12 cellular contexts compared by ENCODE assay signal in the genomic region with DNA sequence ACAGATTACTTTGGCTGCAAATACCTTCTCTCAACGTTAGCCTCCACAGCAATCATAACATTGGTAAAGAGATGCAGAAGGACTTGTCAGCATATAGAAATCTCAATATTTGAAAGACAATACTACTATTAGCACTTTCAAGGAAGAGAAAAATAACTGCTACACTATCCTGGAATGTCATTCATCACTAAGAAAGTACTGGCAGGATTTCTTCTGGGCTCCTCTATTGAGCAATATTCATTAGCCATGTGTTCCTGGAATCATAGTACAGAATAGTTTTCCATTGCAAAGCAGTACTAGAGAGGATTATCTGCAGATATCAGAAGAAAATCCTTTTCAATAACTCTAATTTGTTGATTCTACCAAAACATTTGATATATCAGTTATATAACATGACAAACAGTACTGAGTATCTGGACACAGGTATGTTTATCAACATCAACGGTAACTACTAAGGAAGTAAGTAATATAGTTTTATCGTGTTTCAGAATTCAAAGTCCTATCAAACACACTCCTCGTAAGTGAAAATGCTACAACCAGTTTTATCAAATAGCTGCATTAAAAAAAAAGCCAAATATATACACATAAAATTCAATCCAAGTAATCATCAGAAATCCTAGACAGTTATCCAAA. TPM values are rescaled to one million over a fixed set of nuclear protein-coding genes. Genes with fewer than 3 reads are reported as not detected.
DNase-seq lines count a peak whose midpoint lies in the region; ATAC-seq, FAIRE-seq and TF ChIP-seq lines count a peak whose summit lies in the region.
"Had no signal": no experiment of that assay in that cellular context is flagged by ENCODE, and none has a peak within 500 bp of the region (broad histone marks: within the 10 kb centered on the region; RNA-seq: fewer than 3 reads in every experiment).

No MANE protein-coding gene starts in this region.

- WGBS in heart left ventricle, 4 donors = 64 to 70% (median 68%) methylated on average over 4 of the region's 4 CpGs
- 56% methylated on average over 4 of the region's 4 CpGs for WGBS in liver
- 62 to 63% methylated on average over 4 of the region's 4 CpGs for whole genome bisulfite sequencing in aorta, 2 donors

- TF ChIP-seq CTCF in heart left ventricle (IDR thresholded peaks at IDR 0.05) = no peak
- no peak for TF ChIP-seq CTCF in left ventricle myocardium inferior (IDR thresholded peaks at IDR 0.05; ENCODE audit: borderline replicate concordance)
- TF ChIP-seq CTCF in epithelial cell of proximal tubule (conservative IDR thresholded peaks at IDR 0.05; ENCODE audit: low read depth, low read length) = no peak
- TF ChIP-seq CTCF in liver (IDR thresholded peaks at IDR 0.05; ENCODE audit: low read depth, low read length, missing input control) = no peak
- no peak for TF ChIP-seq CTCF in type B pancreatic cell (conservative IDR thresholded peaks at IDR 0.05)
- no peak for TF ChIP-seq CTCF in kidney (IDR thresholded peaks at IDR 0.05; ENCODE audit: borderline replicate concordance, extremely low read depth, insufficient read depth)

- H3K9me3 ChIP-seq in heart left ventricle = no peaks in the 10 kb centered on the region
- no peaks in the 10 kb centered on the region for H3K9me3 ChIP-seq in left ventricle myocardium inferior (replicated peaks)
- H3K9me3 ChIP-seq in liver (ENCODE audit: control insufficient read depth in 4 of 4, low read length in 3 of 4) = no peaks in the 10 kb centered on the region
- no peaks in the 10 kb centered on the region for H3K9me3 ChIP-seq in aorta (ENCODE audit: control insufficient read depth, low read length)
- H3K9me3 ChIP-seq in kidney (ENCODE audit: control insufficient read depth in 1 of 2, low read length in 2 of 2) = no peaks in the 10 kb centered on the region
- H3K9me3 ChIP-seq: suprapubic skin had no signal

- no peak for FAIRE-seq in kidney (lab: Jason Lieb, UNC)

- DNase-seq in heart left ventricle (no peak), left ventricle myocardium inferior (no peak), epithelial cell of proximal tubule (ENCODE audit: low read depth) (peak; percentile 19), aorta (no peak), type B pancreatic cell (ENCODE audit: extremely low spot score, unreplicated experiment) (no peak), kidney (no peak)
- DNase-seq in activated CD4-positive, alpha-beta T cell treated with anti-CD3 and anti-CD28 coated beads, Interleukin-2, amount 50 U/mL, for 4 hours = no peak
- DNase-seq: ACHN had no signal

- H3K9ac ChIP-seq in liver (ENCODE audit: low read depth in 1 of 2, low read length in 2 of 2) = no peak overlapping the region
- H3K9ac ChIP-seq in kidney (ENCODE audit: low read length in 2 of 2) = no peak overlapping the region

- peaks cover 15% of the 10 kb centered on the region for H3K4me1 Mint-ChIP-seq in type B pancreatic cell (ENCODE audit: unreplicated experiment)

- no peak for TF ChIP-seq RAD21 in liver (IDR thresholded peaks at IDR 0.05)

- H3K4me3 ChIP-seq in heart left ventricle = no peak overlapping the region
- H3K4me3 ChIP-seq in left ventricle myocardium inferior = no peak overlapping the region
- H3K4me3 ChIP-seq in epithelial cell of proximal tubule (ENCODE audit: low read depth, low read length) = no peak overlapping the region
- H3K4me3 ChIP-seq in liver (ENCODE audit: low read depth in 1 of 3, low read length in 3 of 3) = no peak overlapping the region
- no peak overlapping the region for H3K4me3 ChIP-seq in aorta (ENCODE audit: low read length in 2 of 2)
- no peak overlapping the region for H3K4me3 ChIP-seq in kidney (ENCODE audit: low read length in 2 of 2)
- H3K4me3 ChIP-seq: suprapubic skin had no signal

- no peak overlapping the region for H3K4me3 Mint-ChIP-seq in type B pancreatic cell

- H3K27me3 Mint-ChIP-seq in type B pancreatic cell = no peaks in the 10 kb centered on the region
- H3K27me3 Mint-ChIP-seq: IgD-negative memory B cell, progenitor cell of endocrine pancreas had no signal

- peaks cover 28% of the 10 kb centered on the region for H3K36me3 Mint-ChIP-seq in type B pancreatic cell

- H3K27ac ChIP-seq in heart left ventricle (no peak overlapping the region), left ventricle myocardium inferior (replicated peaks) (no peak overlapping the region), liver (ENCODE audit: low read depth in 1 of 2, low read length in 2 of 2) (peak overlapping the region in 1 of 2 donors; percentile 26), aorta (ENCODE audit: low read depth in 1 of 2, low read length in 2 of 2) (no peak overlapping the region), kidney (ENCODE audit: low read depth in 2 of 2, low read length in 2 of 2) (no peak overlapping the region)
- H3K27ac ChIP-seq: suprapubic skin had no signal

- no peaks in the 10 kb centered on the region for H3K27me3 ChIP-seq in heart left ventricle
- H3K27me3 ChIP-seq in left ventricle myocardium inferior (ENCODE audit: low read depth) = no peaks in the 10 kb centered on the region
- no peaks in the 10 kb centered on the region for H3K27me3 ChIP-seq in liver (ENCODE audit: control insufficient read depth in 4 of 4, insufficient read depth in 4 of 4, low read length in 3 of 4)
- no peaks in the 10 kb centered on the region for H3K27me3 ChIP-seq in aorta (ENCODE audit: control insufficient read depth in 1 of 2, insufficient read depth in 2 of 2, low read length in 1 of 2)
- H3K27me3 ChIP-seq: suprapubic skin had no signal

- H3K4me1 ChIP-seq in heart left ventricle = peaks cover 0 to 55% (median 18%) of the 10 kb centered on the region in 12 donors
- peaks cover 61% of the 10 kb centered on the region for H3K4me1 ChIP-seq in left ventricle myocardium inferior
- H3K4me1 ChIP-seq in liver (ENCODE audit: control insufficient read depth in 4 of 4, insufficient read depth in 4 of 4, low read length in 3 of 4) = peaks cover 5 to 26% (median 8%) of the 10 kb centered on the region in 4 donors
- no peaks in the 10 kb centered on the region for H3K4me1 ChIP-seq in aorta (ENCODE audit: control insufficient read depth in 1 of 2, insufficient read depth in 2 of 2, low read length in 2 of 2)
- peaks cover 0 to 4% of the 10 kb centered on the region in 2 donors for H3K4me1 ChIP-seq in kidney (ENCODE audit: control insufficient read depth in 1 of 2, insufficient read depth in 1 of 2, low read depth in 1 of 2, low read length in 2 of 2)

- no peaks in the 10 kb centered on the region for H3K9me3 Mint-ChIP-seq in type B pancreatic cell
- H3K9me3 Mint-ChIP-seq: IgD-negative memory B cell had no signal

- H3K27ac Mint-ChIP-seq in type B pancreatic cell = no peak overlapping the region
- H3K27ac Mint-ChIP-seq: IgD-negative memory B cell, progenitor cell of endocrine pancreas had no signal

- intact Hi-C loops in heart left ventricle (cut with DNase I) (loop anchor here in 1 of 10 donors (10.0 kb wide), 1 partner anchor 271 kb away; no protein-coding TSS in a partner anchor), left ventricle myocardium inferior (cut with micrococcal nuclease) (no loop called here), aorta (cut with DNase I) (no loop called here), kidney (cut with DNase I) (no loop called here)

- peaks cover 0 to 38% (median 22%) of the 10 kb centered on the region in 9 donors for H3K36me3 ChIP-seq in heart left ventricle
- H3K36me3 ChIP-seq in left ventricle myocardium inferior = peaks cover 21% of the 10 kb centered on the region
- peaks cover 0 to 17% (median 6%) of the 10 kb centered on the region in 4 donors for H3K36me3 ChIP-seq in liver (ENCODE audit: control insufficient read depth in 4 of 4, insufficient read depth in 3 of 4, low read depth in 1 of 4, low read length in 3 of 4)
- no peaks in the 10 kb centered on the region for H3K36me3 ChIP-seq in aorta (ENCODE audit: control insufficient read depth in 1 of 2, insufficient read depth in 2 of 2, low read length in 1 of 2)
- no peaks in the 10 kb centered on the region for H3K36me3 ChIP-seq in kidney (ENCODE audit: control insufficient read depth in 1 of 2, insufficient read depth in 2 of 2, low read length in 2 of 2)

- ATAC-seq in heart left ventricle (peak in 3 of 4 donors; percentile 76 to 88 (median 82)), aorta (ENCODE audit: low FRiP score) (peak; percentile 85)

- no peak for TF ChIP-seq POLR2A in heart left ventricle (IDR thresholded peaks at IDR 0.05)

TF ChIP-seq in liver, 16 proteins besides CTCF, POLR2A, EP300 and RAD21:
- peak; percentile 32 to 46 for TF ChIP-seq HNF4A (conservative IDR thresholded peaks at IDR 0.05)
- no peak for TF ChIP-seq FOXA2 (IDR thresholded peaks at IDR 0.05)
- TF ChIP-seq, protein P1, sequence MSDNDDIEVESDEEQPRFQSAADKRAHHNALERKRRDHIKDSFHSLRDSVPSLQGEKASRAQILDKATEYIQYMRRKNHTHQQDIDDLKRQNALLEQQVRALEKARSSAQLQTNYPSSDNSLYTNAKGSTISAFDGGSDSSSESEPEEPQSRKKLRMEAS (IDR thresholded peaks at IDR 0.05) = peak; percentile 28

RNA-seq across cellular contexts. Expression of a gene that starts 27.3 kb away (rescaled TPM):
- 10 to 100 TPM; 18.4 to 30.2 (median 24.4) TPM for total RNA-seq in heart left ventricle
- 10 to 100 TPM in 1 of 2 donors, 1 to 10 TPM in 1; 7.7 to 12.0 TPM for polyA plus RNA-seq in heart left ventricle
- 23.1 TPM for total RNA-seq in left ventricle myocardium inferior
- 22.6 and 30.2 TPM in 2 replicates for total RNA-seq in epithelial cell of proximal tubule
- total RNA-seq in liver = 10 to 100 TPM; 25.4 to 61.4 TPM
- polyA plus RNA-seq in liver = 10 to 100 TPM; 11.4 to 12.3 TPM
- total RNA-seq in aorta = 10 to 100 TPM; 38.1 to 51.6 TPM
- polyA plus RNA-seq in aorta = 10 to 100 TPM in 1 of 2 donors, 1 to 10 TPM in 1; 9.8 to 12.2 TPM
- 34.6 and 44.7 TPM in 2 replicates for total RNA-seq in type B pancreatic cell (ENCODE audit: low replicate concordance)
- 31.0 TPM for total RNA-seq in kidney
- polyA plus RNA-seq in kidney (ENCODE audit: insufficient read depth, low read depth, low replicate concordance) = 8.3 TPM
